8 cellular contexts compared by ENCODE assay signal in genomic region chr19:43562698-43563241, GRCh38. TPM values are rescaled to one million over a fixed set of nuclear protein-coding genes. Genes with fewer than 3 reads are reported as not detected.
DNase-seq lines count a peak whose midpoint lies in the region; ATAC-seq and TF ChIP-seq lines count a peak whose summit lies in the region.

No MANE protein-coding gene starts in this region.

- no peak overlapping the region for H4K8ac ChIP-seq in trophoblast cell (ENCODE audit: low read depth, low read length)

- H3K9ac ChIP-seq in trophoblast cell (ENCODE audit: low read length) (no peak overlapping the region), smooth muscle cell (ENCODE audit: low read depth) (no peak overlapping the region)

- H3K27ac ChIP-seq in esophagus muscularis mucosa (replicated peaks in 1 of 4): peak overlapping the region; percentile 62 to 72 (median 66)
- no peak overlapping the region for H3K27ac ChIP-seq in trophoblast cell (ENCODE audit: low read depth, low read length)
- H3K27ac ChIP-seq in tibial artery: peak overlapping the region; percentile 54 to 55
- H3K27ac ChIP-seq in smooth muscle cell (ENCODE audit: low read depth): no peak overlapping the region

- intact Hi-C loops in esophagus muscularis mucosa (cut with DNase I) (no loop called here), tibial artery (cut with DNase I; ENCODE audit: low total_unique reads) (no loop called here)

- no peak overlapping the region for H3K4me2 ChIP-seq in trophoblast cell (ENCODE audit: low read length)
- H3K4me2 ChIP-seq in smooth muscle cell: no peak overlapping the region

- H3K36me3 ChIP-seq in esophagus muscularis mucosa: peaks cover 5 to 40% (median 34%) of the 10 kb centered on the region in 4 donors
- peaks cover 25 to 32% of the 10 kb centered on the region in 2 experiments for H3K36me3 ChIP-seq in trophoblast cell (ENCODE audit: control insufficient read depth in 1 of 2, insufficient read depth in 2 of 2, low read length in 2 of 2)
- peaks cover 18 to 37% (median 30%) of the 10 kb centered on the region in 3 donors for H3K36me3 ChIP-seq in tibial artery
- H3K36me3 ChIP-seq in smooth muscle cell (ENCODE audit: low read depth): no peaks in the 10 kb centered on the region

- ATAC-seq in HG02938 (IDR thresholded peaks at IDR 0.05; ENCODE audit: unreplicated experiment): peak; percentile 78

- H3K14ac ChIP-seq in trophoblast cell (ENCODE audit: low read length): no peak overlapping the region

- no peak overlapping the region for H3K4ac ChIP-seq in trophoblast cell (ENCODE audit: low read depth, low read length)

- DNase-seq in GF-D8 (lab: John Stamatoyannopoulos, UW) (peak; percentile 100), NOMO-1 (lab: John Stamatoyannopoulos, UW; ENCODE audit: unreplicated experiment in 2 of 2) (peak; percentile 96 to 100), activated T-cell treated with anti-CD3 and anti-CD28 coated beads for 1 hour (ENCODE audit: low read depth) (peak; percentile 58), esophagus muscularis mucosa (ENCODE audit: extremely low spot score) (peak; percentile 95), trophoblast cell (peak; percentile 44 to 54), tibial artery (peak; percentile 82 to 89), smooth muscle cell (lab: John Stamatoyannopoulos, UW; ENCODE audit: unreplicated experiment) (no peak)

- H3K4me3 ChIP-seq in esophagus muscularis mucosa (no peak overlapping the region), trophoblast cell (ENCODE audit: low read depth, low read length) (no peak overlapping the region), tibial artery (no peak overlapping the region), smooth muscle cell (no peak overlapping the region)

- no peak overlapping the region for H3K18ac ChIP-seq in trophoblast cell (ENCODE audit: low read length)

- no peak overlapping the region for H4K12ac ChIP-seq in trophoblast cell (ENCODE audit: low read depth, low read length)

- H4K91ac ChIP-seq in trophoblast cell (ENCODE audit: low read depth, low read length): no peak overlapping the region

- H2AK5ac ChIP-seq in trophoblast cell (ENCODE audit: low read length): no peak overlapping the region

- no peaks in the 10 kb centered on the region for H3K9me3 ChIP-seq in esophagus muscularis mucosa
- no peaks in the 10 kb centered on the region for H3K9me3 ChIP-seq in trophoblast cell (ENCODE audit: insufficient read depth, low read depth, low read length)
- no peaks in the 10 kb centered on the region for H3K9me3 ChIP-seq in tibial artery
- H3K9me3 ChIP-seq in smooth muscle cell (replicated peaks; ENCODE audit: low read depth): no peaks in the 10 kb centered on the region

- H3K79me1 ChIP-seq in trophoblast cell (ENCODE audit: low read length): no peaks in the 10 kb centered on the region

- no peak overlapping the region for H2BK120ac ChIP-seq in trophoblast cell (ENCODE audit: insufficient read depth, low read length, poor library complexity)

- H2AFZ ChIP-seq in trophoblast cell (ENCODE audit: insufficient read depth, low read length, poor library complexity) (no peak overlapping the region), smooth muscle cell (ENCODE audit: low read depth) (no peak overlapping the region)

- H3K23ac ChIP-seq in trophoblast cell (ENCODE audit: low read length): no peak overlapping the region

- TF ChIP-seq POLR2A in esophagus muscularis mucosa (IDR thresholded peaks at IDR 0.05; ENCODE audit: low read depth): no peak

- no peaks in the 10 kb centered on the region for H4K20me1 ChIP-seq in smooth muscle cell (ENCODE audit: low read depth)

- H2BK5ac ChIP-seq in trophoblast cell (ENCODE audit: low read depth, low read length, poor library complexity): no peak overlapping the region

- H3K4me1 ChIP-seq in esophagus muscularis mucosa (peaks cover 17 to 30% (median 19%) of the 10 kb centered on the region in 4 donors), trophoblast cell (ENCODE audit: control insufficient read depth in 1 of 2, insufficient read depth in 2 of 2, low read length in 2 of 2) (no peaks in the 10 kb centered on the region), tibial artery (peaks cover 0 to 19% (median 11%) of the 10 kb centered on the region in 4 donors), smooth muscle cell (ENCODE audit: low read depth) (no peaks in the 10 kb centered on the region)

- H3K27me3 ChIP-seq in esophagus muscularis mucosa (no peaks in the 10 kb centered on the region), trophoblast cell (ENCODE audit: insufficient read depth, low read length) (no peaks in the 10 kb centered on the region), tibial artery (no peaks in the 10 kb centered on the region), smooth muscle cell (ENCODE audit: low read depth) (no peaks in the 10 kb centered on the region)

- H3F3A ChIP-seq in smooth muscle cell (ENCODE audit: low read depth): no peaks in the 10 kb centered on the region

- H2BK12ac ChIP-seq in trophoblast cell (ENCODE audit: low read length): no peak overlapping the region

- H3K79me2 ChIP-seq in trophoblast cell (ENCODE audit: control insufficient read depth, insufficient read depth, low read length, poor library complexity) (no peaks in the 10 kb centered on the region), smooth muscle cell (ENCODE audit: low read depth) (no peaks in the 10 kb centered on the region)

- WGBS in esophagus muscularis mucosa: 51% methylated on average over 14 of the region's 14 CpGs
- WGBS in trophoblast cell (ENCODE audit: extremely low coverage, insufficient coverage, insufficient read length): no CpG with 5 or more reads among the region's 14 CpGs
- 74% methylated on average over 14 of the region's 14 CpGs for WGBS in smooth muscle cell (ENCODE audit: low lambda C conversion rate)

- no peak for TF ChIP-seq EP300 in esophagus muscularis mucosa (IDR thresholded peaks at IDR 0.05)

- TF ChIP-seq CTCF in esophagus muscularis mucosa (IDR thresholded peaks at IDR 0.05) (no peak), tibial artery (IDR thresholded peaks at IDR 0.05) (no peak), smooth muscle cell (IDR thresholded peaks at IDR 0.05; ENCODE audit: borderline replicate concordance, insufficient read depth, poor library complexity, severe bottlenecking) (no peak)

RNA-seq across cellular contexts. Expression of gene XRCC1, which starts 12.6 kb away (rescaled TPM):
- total RNA-seq in esophagus muscularis mucosa: 10 to 100 TPM; 21.2 to 27.2 (median 24.4) TPM
- 31.0 and 32.7 TPM in 2 replicates for polyA plus RNA-seq in trophoblast cell (2013)
- total RNA-seq in smooth muscle cell: 19.0 and 24.9 TPM in 2 replicates
- 35.1 and 43.0 TPM in 2 replicates for polyA plus RNA-seq in smooth muscle cell

RNA-seq across cellular contexts. Expression of gene PINLYP, which starts 12.8 kb away (rescaled TPM):
- 1 to 10 TPM; 3.3 to 6.2 (median 4.9) TPM for total RNA-seq in esophagus muscularis mucosa
- 2.1 TPM in 2 replicates for polyA plus RNA-seq in trophoblast cell (2013)
- total RNA-seq in smooth muscle cell: 1.7 and 5.5 TPM in 2 replicates
- polyA plus RNA-seq in smooth muscle cell: 2.2 and 8.3 TPM in 2 replicates

RNA-seq across cellular contexts. Expression of gene ZNF575, which starts 29.8 kb away (rescaled TPM):
- under 1 TPM; 0.66 to 0.97 (median 0.82) TPM for total RNA-seq in esophagus muscularis mucosa
- 0.51 and 0.57 TPM in 2 replicates for polyA plus RNA-seq in trophoblast cell (2013)
- 0.18 TPM in 1 of 2 replicates, not detected in the other for total RNA-seq in smooth muscle cell
- 1.7 and 2.4 TPM in 2 replicates for polyA plus RNA-seq in smooth muscle cell

RNA-seq across cellular contexts. Expression of gene IRGQ, which starts 33.2 kb away (rescaled TPM):
- 10 to 100 TPM; 20.3 to 36.0 (median 28.6) TPM for total RNA-seq in esophagus muscularis mucosa
- 12.5 and 12.7 TPM in 2 replicates for polyA plus RNA-seq in trophoblast cell (2013)
- total RNA-seq in smooth muscle cell: 11.1 and 13.1 TPM in 2 replicates
- polyA plus RNA-seq in smooth muscle cell: 13.1 and 14.3 TPM in 2 replicates

RNA-seq across cellular contexts. Expression of gene ZNF576, which starts 33.6 kb away (rescaled TPM):
- total RNA-seq in esophagus muscularis mucosa (10 to 100 TPM in 3 of 4 donors, 1 to 10 TPM in 1; 10.0 to 18.6 (median 16.6) TPM), smooth muscle cell (2.7 and 10.7 TPM in 2 replicates)
- 11.1 and 12.1 TPM in 2 replicates for polyA plus RNA-seq in trophoblast cell (2013)
- polyA plus RNA-seq in smooth muscle cell: 13.7 and 14.5 TPM in 2 replicates

Comparison
In these comparisons a context has a peak if more than half of its experiments do, and no peak if none do; other contexts are left out.
1. H3K27ac ChIP-seq: peak in esophagus muscularis mucosa (4 of 4) and tibial artery (2 of 2); none in trophoblast cell (single experiment) and smooth muscle cell (single experiment).